In genomic region chr12:46004715-46005114, GRCh38 we compare ENCODE assay signal across 2 cellular contexts.
TF ChIP-seq lines count a peak whose summit lies in the region.

No MANE protein-coding gene starts in this region.

TF ChIP-seq in HepG2, 621 proteins besides CTCF, POLR2A, EP300 and RAD21:
- TF ChIP-seq CCAR2 (optimal IDR thresholded peaks at IDR 0.05; ENCODE audit: low read depth, low read length) (no peak), ZNF30 (CRISPR knock-in tag; IDR thresholded peaks at IDR 0.05) (no peak), ZNF644 (CRISPR knock-in tag; IDR thresholded peaks at IDR 0.05; ENCODE audit: low read depth) (no peak), TAF1 (CRISPR knock-in tag; IDR thresholded peaks at IDR 0.05) (no peak), ZNF691 (CRISPR knock-in tag; IDR thresholded peaks at IDR 0.05; ENCODE audit: borderline replicate concordance, low read depth) (no peak), MAFK (conservative IDR thresholded peaks at IDR 0.05 in 1 of 2, IDR thresholded peaks at IDR 0.05 in 1 of 2; ENCODE audit: low read length in 2 of 2) (peak; percentile 12 to 70; a peak in 2 of 4 replicates)

TF ChIP-seq in H1, 55 proteins besides CTCF, POLR2A, EP300 and RAD21:
- TF ChIP-seq TAF7 (optimal IDR thresholded peaks at IDR 0.05; ENCODE audit: borderline replicate concordance, low read depth, low read length) (no peak), RNF2 (IDR thresholded peaks at IDR 0.05; ENCODE audit: borderline replicate concordance, low read depth, low read length, missing control alignments, poor library complexity, severe bottlenecking) (no peak), KDM1A (IDR thresholded peaks at IDR 0.05; ENCODE audit: borderline replicate concordance, low read length) (no peak), CBX8 (IDR thresholded peaks at IDR 0.05; ENCODE audit: borderline replicate concordance, low read depth, low read length) (no peak), CBX5 (IDR thresholded peaks at IDR 0.05; ENCODE audit: low read depth, low read length) (no peak), CHD2 (IDR thresholded peaks at IDR 0.05; ENCODE audit: low read length) (no peak), MAFK (IDR thresholded peaks at IDR 0.05; ENCODE audit: low read depth, low read length) (no peak)
